ENCODE assay signal across 14 cellular contexts in genomic region chr6:117168296-117169059, GRCh38.
DNase-seq lines count a peak whose midpoint lies in the region; ATAC-seq and TF ChIP-seq lines count a peak whose summit lies in the region.
"Had no signal": no experiment of that assay in that cellular context is flagged by ENCODE, and none has a peak within 500 bp of the region (broad histone marks: within the 10 kb centered on the region; RNA-seq: fewer than 3 reads in every experiment).

No MANE protein-coding gene starts in this region.

- H3K27me3 ChIP-seq in heart left ventricle, result no peaks in the 10 kb centered on the region
- H3K27me3 ChIP-seq in SJCRH30, result no peaks in the 10 kb centered on the region
- H3K27me3 ChIP-seq in kidney epithelial cell (ENCODE audit: control insufficient read depth, insufficient read depth, low read length), result no peaks in the 10 kb centered on the region
- H3K27me3 ChIP-seq in skeletal muscle satellite cell (ENCODE audit: control insufficient read depth, insufficient read depth, low read length), result no peaks in the 10 kb centered on the region
- H3K27me3 ChIP-seq: BLaER1 treated with 17β-estradiol and CSF1 and Interleukin-3, amounts not matched to agents 10 nM and 100 nM had no signal

- H3K4me3 Mint-ChIP-seq in mesothelial cell of epicardium, result no peak overlapping the region
- H3K4me3 Mint-ChIP-seq: IgD-negative memory B cell had no signal

- H3K4me1 ChIP-seq in heart left ventricle (peaks cover 0 to 16% (median 0%) of the 10 kb centered on the region in 12 donors), SJCRH30 (peaks cover 55% of the 10 kb centered on the region), skeletal muscle satellite cell (ENCODE audit: control insufficient read depth, insufficient read depth, low read length) (peaks cover 34% of the 10 kb centered on the region)
- H3K4me1 ChIP-seq: BLaER1 treated with 17β-estradiol and CSF1 and Interleukin-3, amounts not matched to agents 10 nM and 100 nM had no signal

- peak overlapping the region; percentile 38 for H3K4me2 ChIP-seq in skeletal muscle satellite cell (ENCODE audit: low read length)
- H3K4me2 ChIP-seq: BLaER1 treated with 17β-estradiol and CSF1 and Interleukin-3, amounts not matched to agents 10 nM and 100 nM had no signal

- H3K27ac ChIP-seq in heart left ventricle (peak overlapping the region in 4 of 12 donors; percentile 11 to 67 (median 48)), SJCRH30 (peak overlapping the region; percentile 66)
- H3K27ac ChIP-seq: BLaER1 treated with 17β-estradiol and CSF1 and Interleukin-3, amounts not matched to agents 10 nM and 100 nM had no signal

- H3K27ac Mint-ChIP-seq in mesothelial cell of epicardium, result no peak overlapping the region
- H3K27ac Mint-ChIP-seq: IgD-negative memory B cell had no signal

- DNase-seq in heart left ventricle, result peak in 1 of 5 donors; percentile 21
- DNase-seq in cardiac septum (ENCODE audit: low spot score), result no peak
- DNase-seq in SJCRH30, result peak; percentile 45 to 74
- DNase-seq in kidney epithelial cell (ENCODE audit: low read depth), result peak; percentile 19
- DNase-seq in mesothelial cell of epicardium (ENCODE audit: low spot score in 2 of 2, unreplicated experiment in 2 of 2), result no peak
- no peak for DNase-seq in T1000 (lab: John Stamatoyannopoulos, UW)
- DNase-seq: DMS153, NCI-H1417 treated with DMSO at 0.1 percent for 48 hours, NCI-H2081 treated with DMSO at 0.1 percent for 48 hours, SIG-M5 had no signal

- H3K9ac ChIP-seq in skeletal muscle satellite cell (ENCODE audit: low read depth, low read length), result peak overlapping the region; percentile 68
- H3K9ac ChIP-seq: BLaER1 treated with 17β-estradiol and CSF1 and Interleukin-3, amounts not matched to agents 10 nM and 100 nM had no signal

- H3K36me3 ChIP-seq in heart left ventricle (no peaks in the 10 kb centered on the region), SJCRH30 (no peaks in the 10 kb centered on the region), kidney epithelial cell (ENCODE audit: control insufficient read depth, insufficient read depth, low read length) (no peaks in the 10 kb centered on the region), skeletal muscle satellite cell (ENCODE audit: insufficient read depth, low read length) (no peaks in the 10 kb centered on the region)
- H3K36me3 ChIP-seq: BLaER1 treated with 17β-estradiol and CSF1 and Interleukin-3, amounts not matched to agents 10 nM and 100 nM had no signal

- H3K4me3 ChIP-seq in heart left ventricle (no peak overlapping the region), SJCRH30 (peak overlapping the region; percentile 24), kidney epithelial cell (ENCODE audit: low read depth, low read length) (no peak overlapping the region), skeletal muscle satellite cell (ENCODE audit: low read length) (peak overlapping the region; percentile 0)
- H3K4me3 ChIP-seq: BLaER1 treated with 17β-estradiol and CSF1 and Interleukin-3, amounts not matched to agents 10 nM and 100 nM had no signal

- ATAC-seq in heart left ventricle (peak in 3 of 4 donors; percentile 59 to 74 (median 63)), GM21825 (IDR thresholded peaks at IDR 0.05; ENCODE audit: unreplicated experiment) (no peak)

- H3K4me1 Mint-ChIP-seq in mesothelial cell of epicardium, result peaks cover 14% of the 10 kb centered on the region
- H3K4me1 Mint-ChIP-seq: IgD-negative memory B cell had no signal

- intact Hi-C loops in heart left ventricle (cut with DNase I) (loop anchor here in 1 of 10 donors (10.0 kb wide), 1 partner anchor 194 kb away; no protein-coding TSS in a partner anchor), cardiac septum (cut with DNase I) (loop anchor here (2.0 to 10.0 kb wide), 2 partner anchors 30 to 96 kb away; partner anchors contain the start of gene VGLL2)

- no peaks in the 10 kb centered on the region for H3K27me3 Mint-ChIP-seq in mesothelial cell of epicardium (ENCODE audit: low read depth)

- H3K9me3 ChIP-seq in heart left ventricle, result peaks cover 0 to 21% (median 4%) of the 10 kb centered on the region in 12 donors
- 0 out of 2 replicates have a peak, but pooled peaks cover 3% of the 10 kb centered on the region for H3K9me3 ChIP-seq in SJCRH30 (replicated peaks)
- no peaks in the 10 kb centered on the region for H3K9me3 ChIP-seq in skeletal muscle satellite cell (replicated peaks; ENCODE audit: low read length)

- no peak for TF ChIP-seq CTCF in heart left ventricle (IDR thresholded peaks at IDR 0.05)
- TF ChIP-seq CTCF in kidney epithelial cell (IDR thresholded peaks at IDR 0.05; ENCODE audit: insufficient read depth, low read length, poor library complexity, severe bottlenecking), result no peak
- TF ChIP-seq CTCF in mesothelial cell of epicardium (IDR thresholded peaks at IDR 0.05; ENCODE audit: unreplicated experiment), result no peak

- WGBS in heart left ventricle, 4 donors, result 28 to 40% (median 34%) methylated on average over 4 of the region's 4 CpGs

- H3K36me3 Mint-ChIP-seq in mesothelial cell of epicardium, result no peaks in the 10 kb centered on the region
- H3K36me3 Mint-ChIP-seq: IgD-negative memory B cell had no signal

- no peak for TF ChIP-seq POLR2A in heart left ventricle (IDR thresholded peaks at IDR 0.05)

- H3K9me3 Mint-ChIP-seq in mesothelial cell of epicardium, result peaks cover 13% of the 10 kb centered on the region
- H3K9me3 Mint-ChIP-seq: IgD-negative memory B cell had no signal

Comparison
In these comparisons a context has a peak if more than half of its experiments do, and no peak if none do; other contexts are left out.
1. DNase-seq: peak in SJCRH30 (2 of 2) and kidney epithelial cell (single experiment); none in cardiac septum (single experiment), mesothelial cell of epicardium (0 of 2) and T1000 (single experiment).
2. H3K4me3 ChIP-seq: peak in SJCRH30 (single experiment) and skeletal muscle satellite cell (single experiment); none in heart left ventricle (0 of 12) and kidney epithelial cell (single experiment).